Comparison of ENCODE assay signal across 10 cellular contexts in the genomic region with DNA sequence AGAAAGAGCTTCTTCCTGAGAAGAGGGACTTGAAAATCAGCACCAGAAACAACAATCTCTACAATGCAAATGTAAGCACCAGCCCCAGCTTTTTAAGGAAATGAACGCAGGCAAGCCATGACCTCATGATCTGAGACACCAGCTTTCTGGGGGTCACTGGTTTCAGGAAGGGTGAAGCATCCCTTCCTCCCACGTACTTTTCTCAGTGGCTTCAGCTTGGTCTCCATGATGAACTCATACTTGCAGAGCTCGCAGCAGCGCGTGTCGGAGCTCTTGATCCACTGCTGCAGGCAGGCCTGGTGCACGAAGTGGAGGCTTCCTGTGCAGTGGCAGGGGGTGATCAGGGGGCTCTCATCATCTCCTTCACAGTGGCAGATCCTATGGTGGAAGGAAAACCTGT.
DNase-seq lines count a peak whose midpoint lies in the region; ATAC-seq, FAIRE-seq and TF ChIP-seq lines count a peak whose summit lies in the region.
"Had no signal": no experiment of that assay in that cellular context is flagged by ENCODE, and none has a peak within 500 bp of the region (broad histone marks: within the 10 kb centered on the region; RNA-seq: fewer than 3 reads in every experiment).

No MANE protein-coding gene starts in this region.

- intact Hi-C loops in ovary (cut with DNase I), result no loop called here
- intact Hi-C loops in stomach (cut with DNase I; ENCODE audit: low total_unique reads), result no loop called here

- H3K9me3 Mint-ChIP-seq in effector memory CD8-positive, alpha-beta T cell, result no peaks in the 10 kb centered on the region

- peaks cover 14 to 20% of the 10 kb centered on the region in 2 donors for H3K4me1 Mint-ChIP-seq in effector memory CD8-positive, alpha-beta T cell (ENCODE audit: low read depth in 2 of 2)

- H3K27ac ChIP-seq in ovary, result no peak overlapping the region
- peak overlapping the region in 2 of 5 donors; percentile 0 to 33 for H3K27ac ChIP-seq in stomach

- peaks cover 42% of the 10 kb centered on the region for H3K36me3 Mint-ChIP-seq in effector memory CD8-positive, alpha-beta T cell (ENCODE audit: insufficient read depth)

- H3K36me3 ChIP-seq in ovary (no peaks in the 10 kb centered on the region), stomach (peaks cover 14 to 70% (median 70%) of the 10 kb centered on the region in 4 donors)

- TF ChIP-seq CTCF in ovary (IDR thresholded peaks at IDR 0.05) (no peak), stomach (IDR thresholded peaks at IDR 0.05) (no peak)

- H3K27ac Mint-ChIP-seq in effector memory CD8-positive, alpha-beta T cell, result peak overlapping the region; percentile 0 to 67

- 82 to 86% (median 82%) methylated on average over 7 of the region's 7 CpGs for WGBS in ovary, 3 donors
- 86 to 91% (median 88%) methylated on average over 7 of the region's 7 CpGs for WGBS in stomach, 5 donors

- H3K4me3 Mint-ChIP-seq in effector memory CD8-positive, alpha-beta T cell, result no peak overlapping the region

- no peaks in the 10 kb centered on the region for H3K27me3 Mint-ChIP-seq in effector memory CD8-positive, alpha-beta T cell

- H3K9me3 ChIP-seq in ovary (no peaks in the 10 kb centered on the region), stomach (no peaks in the 10 kb centered on the region)

- TF ChIP-seq EP300 in ovary (IDR thresholded peaks at IDR 0.05) (no peak), stomach (IDR thresholded peaks at IDR 0.05) (no peak)

- TF ChIP-seq POLR2A in ovary (IDR thresholded peaks at IDR 0.05), result no peak
- no peak for TF ChIP-seq POLR2A in stomach (IDR thresholded peaks at IDR 0.05)

- DNase-seq in GM18507 (ENCODE audit: extremely low spot score, insufficient read length, low read depth) (peak; percentile 65), ovary (no peak), stomach (no peak), SW480 (ENCODE audit: low spot score) (no peak), iPS-NIHi7 (ENCODE audit: extremely low spot score) (no peak)
- DNase-seq in effector memory CD8-positive, alpha-beta T cell, result no peak
- DNase-seq: EL, T-helper 2 cell had no signal

- H3K4me3 ChIP-seq in ovary (no peak overlapping the region), stomach (no peak overlapping the region)

- ATAC-seq in GM21390 (IDR thresholded peaks at IDR 0.05; ENCODE audit: unreplicated experiment), result peak; percentile 68
- peak; percentile 67 for ATAC-seq in HG03196 (IDR thresholded peaks at IDR 0.05; ENCODE audit: unreplicated experiment)
- ATAC-seq in effector memory CD8-positive, alpha-beta T cell (replicated peaks), result no peak

- FAIRE-seq in GM18507 (lab: Jason Lieb, UNC), result peak; percentile 98

- no peaks in the 10 kb centered on the region for H3K4me1 ChIP-seq in ovary (ENCODE audit: insufficient read depth)
- H3K4me1 ChIP-seq in stomach, result peaks cover 4 to 16% (median 5%) of the 10 kb centered on the region in 4 donors

- no peaks in the 10 kb centered on the region for H3K27me3 ChIP-seq in ovary
- H3K27me3 ChIP-seq in stomach, result no peaks in the 10 kb centered on the region
